8 cellular contexts compared by ENCODE assay signal in genomic region chr3:111667621-111668239, GRCh38. TPM values are rescaled to one million over a fixed set of nuclear protein-coding genes. Genes with fewer than 3 reads are reported as not detected.
DNase-seq lines count a peak whose midpoint lies in the region; ATAC-seq and TF ChIP-seq lines count a peak whose summit lies in the region.

No MANE protein-coding gene starts in this region.

- TF ChIP-seq CTCF in CD14-positive monocyte (IDR thresholded peaks at IDR 0.05) (no peak), mesothelial cell of epicardium (IDR thresholded peaks at IDR 0.05; ENCODE audit: unreplicated experiment) (no peak)

- intact Hi-C loops in CD14-positive monocyte (cut with micrococcal nuclease) = no loop called here

- H3K9me3 Mint-ChIP-seq in CD14-positive monocyte (peaks cover 3 to 16% (median 5%) of the 10 kb centered on the region in 7 donors), mesothelial cell of epicardium (peaks cover 7% of the 10 kb centered on the region)

- H3K4me3 Mint-ChIP-seq in CD14-positive monocyte = no peak overlapping the region
- H3K4me3 Mint-ChIP-seq in mesothelial cell of epicardium = no peak overlapping the region

- H3K36me3 Mint-ChIP-seq in CD14-positive monocyte (peaks cover 0 to 1% of the 10 kb centered on the region in 2 donors), mesothelial cell of epicardium (peaks cover 5% of the 10 kb centered on the region)

- ATAC-seq in GM21360 (IDR thresholded peaks at IDR 0.05; ENCODE audit: unreplicated experiment) (peak; percentile 98), HG03575 (IDR thresholded peaks at IDR 0.05; ENCODE audit: extremely low read depth, insufficient number of reproducible peaks, low FRiP score, unreplicated experiment) (peak; percentile 95), esophagus mucosa (peak; percentile 77)

- H3K4me1 Mint-ChIP-seq in CD14-positive monocyte (peaks cover 31% of the 10 kb centered on the region), mesothelial cell of epicardium (peaks cover 7% of the 10 kb centered on the region)

- peak; percentile 83 for DNase-seq in CD14-positive monocyte (ENCODE audit: low spot score)
- peak; percentile 54 for DNase-seq in activated CD4-positive, alpha-beta T cell treated with anti-CD3 and anti-CD28 coated beads, Interleukin-2, amount 50 U/mL, for 1 hour
- peak; percentile 25 to 64 for DNase-seq in stimulated activated CD4-positive, alpha-beta T cell treated with anti-CD3 and anti-CD28 coated beads, Interleukin-1b, Interleukin-23, amount 100 ng/mL, for 4 hours (ENCODE audit: low read depth in 2 of 2)
- DNase-seq in NCI-H1417 (lab: John Stamatoyannopoulos, UW) = no peak
- no peak for DNase-seq in mesothelial cell of epicardium (ENCODE audit: low spot score in 2 of 2, unreplicated experiment in 2 of 2)

- H3K27me3 Mint-ChIP-seq in CD14-positive monocyte (ENCODE audit: low read depth in 3 of 3) = peaks cover 4 to 5% (median 4%) of the 10 kb centered on the region in 3 donors
- H3K27me3 Mint-ChIP-seq in mesothelial cell of epicardium (ENCODE audit: low read depth) = no peaks in the 10 kb centered on the region

- peak overlapping the region; percentile 63 to 93 (median 90) for H3K27ac Mint-ChIP-seq in CD14-positive monocyte
- H3K27ac Mint-ChIP-seq in mesothelial cell of epicardium = no peak overlapping the region

RNA-seq across cellular contexts. Expression of gene PLCXD2, which starts 6.7 kb away (rescaled TPM):
- polyA plus RNA-seq in CD14-positive monocyte = under 1 TPM; 0.06 to 0.08 TPM
- total RNA-seq in esophagus mucosa (6.2 TPM), mesothelial cell of epicardium (3.9 to 4.7 TPM (median 4.0 TPM) in 3 replicates)

Comparison
In these comparisons a context has a peak if more than half of its experiments do, and no peak if none do; other contexts are left out.
1. DNase-seq: peak in CD14-positive monocyte (single experiment), activated CD4-positive, alpha-beta T cell treated with anti-CD3 and anti-CD28 coated beads, Interleukin-2, amount 50 U/mL, for 1 hour (single experiment) and stimulated activated CD4-positive, alpha-beta T cell treated with anti-CD3 and anti-CD28 coated beads, Interleukin-1b, Interleukin-23, amount 100 ng/mL, for 4 hours (2 of 2); none in NCI-H1417 (0 of 3) and mesothelial cell of epicardium (0 of 2).
2. Peak in every context shown above with its lines, with median percentiles within 50 percentile points of each other: ATAC-seq.